11 cellular contexts compared by ENCODE assay signal in genomic region chr12:31005944-31006361, GRCh38.
DNase-seq lines count a peak whose midpoint lies in the region; ATAC-seq and TF ChIP-seq lines count a peak whose summit lies in the region.
"Had no signal": no experiment of that assay in that cellular context is flagged by ENCODE, and none has a peak within 500 bp of the region (broad histone marks: within the 10 kb centered on the region; RNA-seq: fewer than 3 reads in every experiment).

No MANE protein-coding gene starts in this region.

- H3K79me2 ChIP-seq in HCT116 (ENCODE audit: insufficient read depth, low read length): no peaks in the 10 kb centered on the region

- no peaks in the 10 kb centered on the region for H3K4me1 Mint-ChIP-seq in activated T-helper 17 cell treated with anti-CD3 and anti-CD28 coated beads, Interleukin-2, amount 50 U/mL, for 72 hours

- H3K36me3 Mint-ChIP-seq in activated T-helper 17 cell treated with anti-CD3 and anti-CD28 coated beads, Interleukin-2, amount 50 U/mL, for 72 hours (ENCODE audit: low read depth): no peaks in the 10 kb centered on the region

- no peak overlapping the region for H2AFZ ChIP-seq in HCT116 (ENCODE audit: low read depth, low read length, poor library complexity, severe bottlenecking)

- RAD21 ChIA-PET in HCT116 (lab: Charles Lee; ENCODE audit: low non-redundant PET in 1 of 2, low total read pairs in 2 of 2, uncharacterized antibody in 2 of 2, unreplicated experiment in 2 of 2): no interaction called here

- H3K27ac Mint-ChIP-seq in activated T-helper 17 cell treated with anti-CD3 and anti-CD28 coated beads, Interleukin-2, amount 50 U/mL, for 72 hours: no peak overlapping the region
- H3K27ac Mint-ChIP-seq: T-helper 1 cell treated with Interleukin-12 subunit alpha and Interleukin-12 subunit beta and Interleukin-4 antibody, amounts not matched to agents 30 μg/mL and 1 μg/mL, for 36 hours had no signal

- H3K36me3 ChIP-seq in HCT116 (ENCODE audit: control insufficient read depth in 1 of 2, insufficient read depth in 2 of 2, low read length in 2 of 2): no peaks in the 10 kb centered on the region

- H3K4me2 ChIP-seq in HCT116 (ENCODE audit: low read length): peak overlapping the region; percentile 73

- POLR2A ChIA-PET in HCT116 (lab: Charles Lee): no interaction called here

- no TSS peak for BruUV-seq in HCT116 (replicated peaks; lab: Mats Ljungman, UMichigan)

- H3K4me1 ChIP-seq in HCT116 (ENCODE audit: control insufficient read depth in 1 of 2, insufficient read depth in 2 of 2, low read length in 2 of 2): peaks cover 6 to 19% of the 10 kb centered on the region in 2 experiments

- H3K9me3 Mint-ChIP-seq in activated T-helper 17 cell treated with anti-CD3 and anti-CD28 coated beads, Interleukin-2, amount 50 U/mL, for 72 hours: no peaks in the 10 kb centered on the region
- H3K9me3 Mint-ChIP-seq: T-helper 1 cell treated with Interleukin-12 subunit alpha and Interleukin-12 subunit beta and Interleukin-4 antibody, amounts not matched to agents 30 μg/mL and 1 μg/mL, for 36 hours had no signal

- peak overlapping the region in 1 of 2 experiments; percentile 2; a peak in 1 of 4 replicates for H3K4me3 ChIP-seq in HCT116 (replicated peaks in 1 of 2; ENCODE audit: low read depth in 1 of 2, low read length in 2 of 2)

- no peak for TF ChIP-seq CTCF in HCT116 (IDR thresholded peaks at IDR 0.05 in 2 of 3, conservative IDR thresholded peaks at IDR 0.05 in 1 of 3; ENCODE audit: borderline replicate concordance in 1 of 3, insufficient read depth in 1 of 3, low read depth in 2 of 3, low read length in 2 of 3)

- ATAC-seq in HCT116: peak; percentile 91
- peak; percentile 57 for ATAC-seq in activated T-helper 17 cell treated with anti-CD3 and anti-CD28 coated beads, Interleukin-2, amount 50 U/mL, for 72 hours (replicated peaks)
- no peak for ATAC-seq in HG03175 (IDR thresholded peaks at IDR 0.05; ENCODE audit: unreplicated experiment)
- ATAC-seq in GM18867 (IDR thresholded peaks at IDR 0.05; ENCODE audit: unreplicated experiment): no peak

- H3K27me3 Mint-ChIP-seq in activated T-helper 17 cell treated with anti-CD3 and anti-CD28 coated beads, Interleukin-2, amount 50 U/mL, for 72 hours: no peaks in the 10 kb centered on the region

- no peaks in the 10 kb centered on the region for H4K20me1 ChIP-seq in HCT116 (ENCODE audit: insufficient read depth)

- intact Hi-C loops in HCT116 (cut with micrococcal nuclease): no loop called here

- no peak for TF ChIP-seq RAD21 in HCT116 (IDR thresholded peaks at IDR 0.05; ENCODE audit: low read depth)

- CTCF ChIA-PET in HCT116 (lab: Charles Lee): no interaction called here

- no peak overlapping the region for H3K9ac ChIP-seq in HCT116 (ENCODE audit: low read length)

- peak overlapping the region; percentile 26 for H3K27ac ChIP-seq in HCT116 (ENCODE audit: low read depth, low read length)

- H3K4me3 Mint-ChIP-seq in activated T-helper 17 cell treated with anti-CD3 and anti-CD28 coated beads, Interleukin-2, amount 50 U/mL, for 72 hours: no peak overlapping the region
- H3K4me3 Mint-ChIP-seq: T-helper 1 cell treated with Interleukin-12 subunit alpha and Interleukin-12 subunit beta and Interleukin-4 antibody, amounts not matched to agents 30 μg/mL and 1 μg/mL, for 36 hours had no signal

- H3K9me3 ChIP-seq in HCT116 (ENCODE audit: control insufficient read depth in 1 of 2, insufficient read depth in 1 of 2, low read depth in 1 of 2, low read length in 2 of 2): no peaks in the 10 kb centered on the region

- no peaks in the 10 kb centered on the region for H3K9me2 ChIP-seq in HCT116 (ENCODE audit: insufficient read depth)

- H3K27me3 ChIP-seq in HCT116 (ENCODE audit: insufficient read depth, low read length): no peaks in the 10 kb centered on the region

- TF ChIP-seq POLR2A in HCT116 (IDR thresholded peaks at IDR 0.05; ENCODE audit: borderline replicate concordance, extremely low read depth, insufficient read depth, insufficient read length): no peak

- peak; percentile 96 for DNase-seq in A172 (ENCODE audit: low spot score)
- DNase-seq in HCT116 (ENCODE audit: low read depth, low spot score): peak; percentile 22
- peak; percentile 97 for DNase-seq in kidney tubule cell (ENCODE audit: low spot score)
- no peak for DNase-seq in NCI-H2227 (lab: John Stamatoyannopoulos, UW; ENCODE audit: unreplicated experiment)
- no peak for DNase-seq in NK-92 (lab: John Stamatoyannopoulos, UW; ENCODE audit: unreplicated experiment)
- DNase-seq: C1 segment of cervical spinal cord, NCI-H524 had no signal

TF ChIP-seq in HCT116, 20 proteins besides CTCF, POLR2A, EP300 and RAD21:
- TF ChIP-seq ZNF274 (IDR thresholded peaks at IDR 0.05; ENCODE audit: low read depth, low read length): no peak
- no peak for TF ChIP-seq FOSL1 (IDR thresholded peaks at IDR 0.05; ENCODE audit: low read depth)
- no peak for TF ChIP-seq EGR1 (IDR thresholded peaks at IDR 0.05; ENCODE audit: low read depth)
- no peak for TF ChIP-seq MAX (IDR thresholded peaks at IDR 0.05)
- TF ChIP-seq EZH2phosphoT487 (IDR thresholded peaks at IDR 0.05; ENCODE audit: borderline replicate concordance): no peak
- no peak for TF ChIP-seq JUND (IDR thresholded peaks at IDR 0.05)
- TF ChIP-seq ELF1 (IDR thresholded peaks at IDR 0.05; ENCODE audit: borderline replicate concordance, low read depth): no peak
- TF ChIP-seq ZFX (IDR thresholded peaks at IDR 0.05): no peak
- TF ChIP-seq SRF (IDR thresholded peaks at IDR 0.05; ENCODE audit: low read depth): no peak
- TF ChIP-seq CEBPB (IDR thresholded peaks at IDR 0.05; ENCODE audit: low read depth): no peak
- no peak for TF ChIP-seq SP1 (IDR thresholded peaks at IDR 0.05; ENCODE audit: low read depth)
- TF ChIP-seq CBX3 (IDR thresholded peaks at IDR 0.05; ENCODE audit: low read depth): no peak
- no peak for TF ChIP-seq SIN3A (IDR thresholded peaks at IDR 0.05; ENCODE audit: low read depth)
- TF ChIP-seq EZH2 (IDR thresholded peaks at IDR 0.05): no peak
- no peak for TF ChIP-seq POLR2AphosphoS5 (IDR thresholded peaks at IDR 0.05; ENCODE audit: low read depth, low read length)
- TF ChIP-seq ATF3 (IDR thresholded peaks at IDR 0.05): no peak
- TF ChIP-seq ZBTB33 (IDR thresholded peaks at IDR 0.05; ENCODE audit: extremely low read depth, insufficient replicate concordance, low read length): no peak
- TF ChIP-seq REST (IDR thresholded peaks at IDR 0.05; ENCODE audit: low read depth): no peak
- no peak for TF ChIP-seq TCF7L2 (IDR thresholded peaks at IDR 0.05; ENCODE audit: borderline replicate concordance, extremely low read depth, insufficient read depth, insufficient read length)
- TF ChIP-seq YY1 (IDR thresholded peaks at IDR 0.05; ENCODE audit: extremely low read depth, insufficient replicate concordance, low read depth, low read length): no peak
TF ChIP-seq in HCT116: peak in this region for 0.

Comparison
In these comparisons a context has a peak if more than half of its experiments do, and no peak if none do; other contexts are left out.
1. DNase-seq: peak in A172 (single experiment), HCT116 (single experiment) and kidney tubule cell (single experiment); none in NCI-H2227 (single experiment) and NK-92 (single experiment).
2. ATAC-seq: peak in HCT116 (single experiment) and activated T-helper 17 cell treated with anti-CD3 and anti-CD28 coated beads, Interleukin-2, amount 50 U/mL, for 72 hours (single experiment); none in HG03175 (single experiment) and GM18867 (single experiment).